8 cellular contexts compared by ENCODE assay signal in the genomic region with DNA sequence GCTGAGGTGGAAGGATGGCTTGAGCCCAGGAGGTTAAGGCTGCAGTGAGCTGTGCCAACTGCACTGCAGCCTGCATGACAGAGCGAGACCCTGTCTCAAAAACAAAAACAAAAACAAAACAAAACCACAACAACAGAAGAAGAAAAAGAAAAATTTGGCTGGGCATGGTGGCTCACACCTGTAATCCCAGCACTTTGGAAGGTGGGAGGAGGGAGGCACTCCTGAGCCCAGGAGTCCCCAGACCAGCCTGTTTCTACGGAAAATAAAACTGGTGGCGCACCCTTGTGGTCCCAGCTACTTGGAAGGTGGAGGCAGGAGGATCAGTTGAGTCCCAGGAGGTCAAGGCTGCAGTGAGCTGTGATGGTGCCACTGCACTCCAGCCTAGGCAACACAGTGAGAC. TPM values are rescaled to one million over a fixed set of nuclear protein-coding genes. Genes with fewer than 3 reads are reported as not detected.
DNase-seq lines count a peak whose midpoint lies in the region; ATAC-seq and TF ChIP-seq lines count a peak whose summit lies in the region.
"Not testable (repeated sequence)": the region's sequence is repeated elsewhere in the genome, so short reads cannot be mapped to it uniquely, and the experiment has no call there.

No MANE protein-coding gene starts in this region.

- H3K4me3 Mint-ChIP-seq in T-helper 1 cell treated with Interleukin-12 subunit alpha and Interleukin-12 subunit beta and Interleukin-4 antibody, amounts not matched to agents 30 μg/mL and 1 μg/mL, for 36 hours, result peak overlapping the region; percentile 68
- peak overlapping the region; percentile 82 for H3K4me3 Mint-ChIP-seq in activated T-helper 1 cell treated with anti-CD3 and anti-CD28 coated beads, Interleukin-12 subunit alpha, Interleukin-12 subunit beta, Interleukin-2, Interleukin-4 antibody, amounts not matched to agents 30 ng/mL and 10 ng/mL and 1 ng/mL, durations not matched to agents 14 hours and 24 hours and 36 hours

- intact Hi-C loops in activated T-helper 1 cell treated with anti-CD3 and anti-CD28 coated beads, Interleukin-12 subunit alpha, Interleukin-12 subunit beta, Interleukin-2, Interleukin-4 antibody, amounts not matched to agents 30 ng/mL and 10 ng/mL and 1 ng/mL, durations not matched to agents 14 hours and 24 hours and 36 hours (cut with micrococcal nuclease), result loop anchor here (5.0 kb wide), 3 partner anchors 318 to 563 kb away; a partner anchor contains a TSS
- intact Hi-C loops in psoas muscle (cut with DNase I), result loop anchor here in 1 of 2 donors (5.0 kb wide), 1 partner anchor 153 kb away; a partner anchor contains a TSS

- peak; percentile 72 for DNase-seq in ELF-1 (ENCODE audit: low read depth, low spot score)
- peak; percentile 7 for DNase-seq in NCI-H2196 (lab: John Stamatoyannopoulos, UW; ENCODE audit: unreplicated experiment)
- DNase-seq in activated T-helper 1 cell treated with anti-CD3 and anti-CD28 coated beads, Interleukin-12 subunit alpha, Interleukin-12 subunit beta, Interleukin-2, Interleukin-4 antibody, amounts not matched to agents 30 ng/mL and 10 ng/mL and 1 ng/mL, durations not matched to agents 14 hours and 24 hours and 36 hours (ENCODE audit: low spot score); choroid plexus epithelial cell (ENCODE audit: low read depth); psoas muscle: not testable (repeated sequence)
- DNase-seq in left kidney (ENCODE audit: low read depth, low spot score), result peak; percentile 45

- peaks cover 3 to 22% of the 10 kb centered on the region in 2 donors for H3K36me3 ChIP-seq in psoas muscle (ENCODE audit: insufficient read depth in 1 of 2, low read depth in 1 of 2)

- H3K27me3 Mint-ChIP-seq in T-helper 1 cell treated with Interleukin-12 subunit alpha and Interleukin-12 subunit beta and Interleukin-4 antibody, amounts not matched to agents 30 μg/mL and 1 μg/mL, for 36 hours (ENCODE audit: low read depth); activated T-helper 1 cell treated with anti-CD3 and anti-CD28 coated beads, Interleukin-12 subunit alpha, Interleukin-12 subunit beta, Interleukin-2, Interleukin-4 antibody, amounts not matched to agents 30 ng/mL and 10 ng/mL and 1 ng/mL, durations not matched to agents 14 hours and 24 hours and 36 hours (ENCODE audit: insufficient read depth): not testable (repeated sequence)

- 67 to 73% (median 72%) methylated on average over 3 of the region's 3 CpGs for WGBS in psoas muscle, 3 donors

- peaks cover 25% of the 10 kb centered on the region for H3K4me1 Mint-ChIP-seq in T-helper 1 cell treated with Interleukin-12 subunit alpha and Interleukin-12 subunit beta and Interleukin-4 antibody, amounts not matched to agents 30 μg/mL and 1 μg/mL, for 36 hours (ENCODE audit: low read depth)
- peaks cover 30% of the 10 kb centered on the region for H3K4me1 Mint-ChIP-seq in activated T-helper 1 cell treated with anti-CD3 and anti-CD28 coated beads, Interleukin-12 subunit alpha, Interleukin-12 subunit beta, Interleukin-2, Interleukin-4 antibody, amounts not matched to agents 30 ng/mL and 10 ng/mL and 1 ng/mL, durations not matched to agents 14 hours and 24 hours and 36 hours (ENCODE audit: low read depth)

- H3K4me1 ChIP-seq in psoas muscle, result peaks cover 34% of the 10 kb centered on the region

- TF ChIP-seq CTCF in 22Rv1 (IDR thresholded peaks at IDR 0.05) (peak; percentile 18; the same call in 1 of the 2 replicates), choroid plexus epithelial cell (conservative IDR thresholded peaks at IDR 0.05; ENCODE audit: low read depth, low read length) (peak; percentile 22)
- TF ChIP-seq CTCF in psoas muscle (IDR thresholded peaks at IDR 0.05), result not testable (repeated sequence)

- H3K27ac Mint-ChIP-seq in T-helper 1 cell treated with Interleukin-12 subunit alpha and Interleukin-12 subunit beta and Interleukin-4 antibody, amounts not matched to agents 30 μg/mL and 1 μg/mL, for 36 hours, result peak overlapping the region; percentile 38
- not testable (repeated sequence) for H3K27ac Mint-ChIP-seq in activated T-helper 1 cell treated with anti-CD3 and anti-CD28 coated beads, Interleukin-12 subunit alpha, Interleukin-12 subunit beta, Interleukin-2, Interleukin-4 antibody, amounts not matched to agents 30 ng/mL and 10 ng/mL and 1 ng/mL, durations not matched to agents 14 hours and 24 hours and 36 hours

- H3K9me3 ChIP-seq in psoas muscle, result not testable (repeated sequence)

- not testable (repeated sequence) for H3K27ac ChIP-seq in 22Rv1
- H3K27ac ChIP-seq in psoas muscle, result peak overlapping the region; percentile 99

- peaks cover 15% of the 10 kb centered on the region for H3K36me3 Mint-ChIP-seq in T-helper 1 cell treated with Interleukin-12 subunit alpha and Interleukin-12 subunit beta and Interleukin-4 antibody, amounts not matched to agents 30 μg/mL and 1 μg/mL, for 36 hours (ENCODE audit: low read depth)
- peaks cover 21% of the 10 kb centered on the region for H3K36me3 Mint-ChIP-seq in activated T-helper 1 cell treated with anti-CD3 and anti-CD28 coated beads, Interleukin-12 subunit alpha, Interleukin-12 subunit beta, Interleukin-2, Interleukin-4 antibody, amounts not matched to agents 30 ng/mL and 10 ng/mL and 1 ng/mL, durations not matched to agents 14 hours and 24 hours and 36 hours (ENCODE audit: low read depth)

- H3K9me3 Mint-ChIP-seq in T-helper 1 cell treated with Interleukin-12 subunit alpha and Interleukin-12 subunit beta and Interleukin-4 antibody, amounts not matched to agents 30 μg/mL and 1 μg/mL, for 36 hours; activated T-helper 1 cell treated with anti-CD3 and anti-CD28 coated beads, Interleukin-12 subunit alpha, Interleukin-12 subunit beta, Interleukin-2, Interleukin-4 antibody, amounts not matched to agents 30 ng/mL and 10 ng/mL and 1 ng/mL, durations not matched to agents 14 hours and 24 hours and 36 hours: not testable (repeated sequence)

- not testable (repeated sequence) for ATAC-seq in psoas muscle

- H3K27me3 ChIP-seq in psoas muscle (ENCODE audit: insufficient read depth in 3 of 3, low read length in 2 of 3), result not testable (repeated sequence)

- not testable (repeated sequence) for H3K4me3 ChIP-seq in choroid plexus epithelial cell (ENCODE audit: low read depth, low read length); psoas muscle

RNA-seq across cellular contexts. Expression of a gene that starts 2.7 kb away (rescaled TPM):
- total RNA-seq in activated T-helper 1 cell treated with anti-CD3 and anti-CD28 coated beads, Interleukin-12 subunit alpha, Interleukin-12 subunit beta, Interleukin-2, Interleukin-4 antibody, amounts not matched to agents 30 ng/mL and 10 ng/mL and 1 ng/mL, durations not matched to agents 14 hours and 24 hours and 36 hours, result 273 and 290 TPM in 2 replicates
- total RNA-seq in psoas muscle, result 100 to 1,000 TPM; 635 to 910 (median 767) TPM
- 1,000 to 10,000 TPM in 2 of 3 donors, 100 to 1,000 TPM in 1; 974 to 1,651 (median 1,366) TPM for polyA plus RNA-seq in psoas muscle

RNA-seq across cellular contexts. Expression of a gene that starts 21.4 kb away (rescaled TPM):
- total RNA-seq in activated T-helper 1 cell treated with anti-CD3 and anti-CD28 coated beads, Interleukin-12 subunit alpha, Interleukin-12 subunit beta, Interleukin-2, Interleukin-4 antibody, amounts not matched to agents 30 ng/mL and 10 ng/mL and 1 ng/mL, durations not matched to agents 14 hours and 24 hours and 36 hours, result 13.3 and 15.3 TPM in 2 replicates
- 1 to 10 TPM in 3 of 4 donors, under 1 TPM in 1; 0.64 to 1.9 (median 1.4) TPM for total RNA-seq in psoas muscle
- polyA plus RNA-seq in psoas muscle, result 10 to 100 TPM in 1 of 3 donors, 1 to 10 TPM in 2; 1.7 to 11.6 (median 2.3) TPM

RNA-seq across cellular contexts. Expression of a gene that starts 28.5 kb away (rescaled TPM):
- 72.6 and 73.2 TPM in 2 replicates for total RNA-seq in activated T-helper 1 cell treated with anti-CD3 and anti-CD28 coated beads, Interleukin-12 subunit alpha, Interleukin-12 subunit beta, Interleukin-2, Interleukin-4 antibody, amounts not matched to agents 30 ng/mL and 10 ng/mL and 1 ng/mL, durations not matched to agents 14 hours and 24 hours and 36 hours
- total RNA-seq in psoas muscle, result 10 to 100 TPM; 41.0 to 78.0 (median 53.7) TPM
- polyA plus RNA-seq in psoas muscle, result 10 to 100 TPM; 26.5 to 48.4 (median 27.2) TPM

RNA-seq across cellular contexts. Expression of a gene that starts 45.4 kb away (rescaled TPM):
- 57.7 and 62.8 TPM in 2 replicates for total RNA-seq in activated T-helper 1 cell treated with anti-CD3 and anti-CD28 coated beads, Interleukin-12 subunit alpha, Interleukin-12 subunit beta, Interleukin-2, Interleukin-4 antibody, amounts not matched to agents 30 ng/mL and 10 ng/mL and 1 ng/mL, durations not matched to agents 14 hours and 24 hours and 36 hours
- 10 to 100 TPM; 37.6 to 61.2 (median 43.2) TPM for total RNA-seq in psoas muscle
- 10 to 100 TPM; 26.4 to 50.5 (median 38.9) TPM for polyA plus RNA-seq in psoas muscle
